In the genomic region with DNA sequence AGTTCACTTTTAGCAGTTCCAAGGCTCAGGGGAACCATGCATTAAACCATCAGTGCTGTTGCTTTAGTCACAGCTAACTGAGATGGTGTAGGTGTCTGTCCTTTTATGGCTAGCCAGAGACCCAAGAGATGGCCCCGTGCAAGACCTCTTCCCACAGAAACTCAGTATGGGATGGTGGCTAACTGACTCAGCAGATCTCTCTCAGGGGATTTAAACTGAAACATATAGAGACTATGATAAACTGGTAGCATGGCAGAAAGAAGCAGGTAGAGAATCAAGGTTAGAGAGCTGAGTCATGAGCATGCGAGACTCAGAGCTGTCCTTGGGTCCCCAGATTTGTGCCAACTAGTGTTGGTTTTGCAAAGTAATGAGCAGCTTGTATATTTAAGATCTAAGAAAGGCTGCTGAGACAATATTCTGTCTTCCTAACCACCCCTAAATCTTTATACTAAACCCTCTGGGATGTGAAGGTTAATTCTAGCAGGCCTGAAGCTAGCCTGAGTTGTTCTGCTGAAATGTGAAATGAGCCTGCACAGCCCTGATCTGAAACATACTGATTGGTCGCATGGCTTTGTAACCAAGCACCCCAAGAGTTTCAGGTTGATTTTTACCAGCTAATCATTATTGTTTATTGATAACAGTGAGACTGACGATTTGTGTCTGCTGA, we compare ENCODE assay signal across 15 cellular contexts. TPM values are rescaled to one million over a fixed set of nuclear protein-coding genes. Genes with fewer than 3 reads are reported as not detected.
DNase-seq lines count a peak whose midpoint lies in the region; ATAC-seq and TF ChIP-seq lines count a peak whose summit lies in the region.
"Had no signal": no experiment of that assay in that cellular context is flagged by ENCODE, and none has a peak within 500 bp of the region (broad histone marks: within the 10 kb centered on the region; RNA-seq: fewer than 3 reads in every experiment).

No MANE protein-coding gene starts in this region.

- no peak for DNase-seq in MV-4-11 (lab: John Stamatoyannopoulos, UW)
- DNase-seq in UCSD-AML1 (lab: John Stamatoyannopoulos, UW; ENCODE audit: unreplicated experiment): no peak
- no peak for DNase-seq in endodermal cell
- no peak for DNase-seq in DMS 273 treated with DMSO at 0.1 percent for 48 hours (lab: John Stamatoyannopoulos, UW)
- DNase-seq: activated CD4-positive, alpha-beta T cell treated with anti-CD3 and anti-CD28 coated beads for 1 hour; Caco-2; mesenchymal stem cell; retina; Right ventricle myocardium superior had no signal

- ATAC-seq in GM18867 (IDR thresholded peaks at IDR 0.05; ENCODE audit: unreplicated experiment) (peak; percentile 74), GM21381 (IDR thresholded peaks at IDR 0.05; ENCODE audit: unreplicated experiment) (peak; percentile 70), HG03039 (IDR thresholded peaks at IDR 0.05; ENCODE audit: unreplicated experiment) (peak; percentile 71)
- peak; percentile 75 for ATAC-seq in activated T-helper 17 cell treated with anti-CD3 and anti-CD28 coated beads, Interleukin-2, amount 50 U/mL, for 72 hours (replicated peaks)

- H3K4me1 Mint-ChIP-seq in activated T-helper 17 cell treated with anti-CD3 and anti-CD28 coated beads, Interleukin-2, amount 50 U/mL, for 72 hours: no peaks in the 10 kb centered on the region
- peaks cover 29% of the 10 kb centered on the region for H3K4me1 Mint-ChIP-seq in endodermal cell

- no peaks in the 10 kb centered on the region for H3K36me3 ChIP-seq in endodermal cell (ENCODE audit: control insufficient read depth, insufficient read depth, low read length)

- H3K36me3 Mint-ChIP-seq in activated T-helper 17 cell treated with anti-CD3 and anti-CD28 coated beads, Interleukin-2, amount 50 U/mL, for 72 hours (ENCODE audit: low read depth): no peaks in the 10 kb centered on the region
- H3K36me3 Mint-ChIP-seq in endodermal cell (ENCODE audit: low read depth): no peaks in the 10 kb centered on the region
- H3K36me3 Mint-ChIP-seq: activated naive CD8-positive, alpha-beta T cell had no signal

- H3K27ac ChIP-seq in endodermal cell (ENCODE audit: low read depth, low read length): no peak overlapping the region
- H3K27ac ChIP-seq: hepatocyte had no signal

- H3K4me1 ChIP-seq in endodermal cell (ENCODE audit: control insufficient read depth, insufficient read depth, low read length): peaks cover 9% of the 10 kb centered on the region

- H3K9me3 Mint-ChIP-seq in activated T-helper 17 cell treated with anti-CD3 and anti-CD28 coated beads, Interleukin-2, amount 50 U/mL, for 72 hours: no peaks in the 10 kb centered on the region
- no peaks in the 10 kb centered on the region for H3K9me3 Mint-ChIP-seq in endodermal cell

- no peak overlapping the region for H3K4me3 ChIP-seq in endodermal cell (ENCODE audit: low read length)
- H3K4me3 ChIP-seq: hepatocyte had no signal

- H3K27me3 Mint-ChIP-seq in activated T-helper 17 cell treated with anti-CD3 and anti-CD28 coated beads, Interleukin-2, amount 50 U/mL, for 72 hours: peaks cover 14% of the 10 kb centered on the region
- H3K27me3 Mint-ChIP-seq in endodermal cell (ENCODE audit: insufficient read depth): no peaks in the 10 kb centered on the region

- no peak overlapping the region for H3K9ac ChIP-seq in endodermal cell (ENCODE audit: extremely low read depth, low read length, poor library complexity, severe bottlenecking)

- 78% methylated on average over 3 to 4 of the region's 4 CpGs for WGBS in endodermal cell (ENCODE audit: insufficient coverage in 1 of 2, insufficient read length in 1 of 2), 2 experiments

- no peak overlapping the region for H3K4me3 Mint-ChIP-seq in activated T-helper 17 cell treated with anti-CD3 and anti-CD28 coated beads, Interleukin-2, amount 50 U/mL, for 72 hours
- H3K4me3 Mint-ChIP-seq in endodermal cell: no peak overlapping the region
- H3K4me3 Mint-ChIP-seq: activated naive CD8-positive, alpha-beta T cell had no signal

- H3K27me3 ChIP-seq in endodermal cell (ENCODE audit: control insufficient read depth, insufficient read depth, low read length, poor library complexity, severe bottlenecking): no peaks in the 10 kb centered on the region
- H3K27me3 ChIP-seq: hepatocyte had no signal

- TF ChIP-seq CTCF in endodermal cell (conservative IDR thresholded peaks at IDR 0.05): no peak

- H3K9me3 ChIP-seq in endodermal cell (ENCODE audit: control insufficient read depth, low read length): no peaks in the 10 kb centered on the region
- H3K9me3 ChIP-seq: Caco-2 had no signal

- no peak overlapping the region for H3K27ac Mint-ChIP-seq in activated T-helper 17 cell treated with anti-CD3 and anti-CD28 coated beads, Interleukin-2, amount 50 U/mL, for 72 hours
- H3K27ac Mint-ChIP-seq in endodermal cell: no peak overlapping the region
- H3K27ac Mint-ChIP-seq: activated naive CD8-positive, alpha-beta T cell had no signal

RNA-seq across cellular contexts. Expression of gene SCEL, which starts 6.5 kb away (rescaled TPM):
- not detected for total RNA-seq in activated T-helper 17 cell treated with anti-CD3 and anti-CD28 coated beads, Interleukin-2, amount 50 U/mL, for 72 hours
- total RNA-seq in endodermal cell: under 1 TPM in 1 of 2 donors, not detected in 1; 0.18 TPM
- 0.11 TPM for polyA plus RNA-seq in endodermal cell (2013, experiment 1 of 2)
- polyA plus RNA-seq in endodermal cell (2013, experiment 2 of 2): not detected
- total RNA-seq: Right ventricle myocardium superior had no signal
